14 cellular contexts compared by ENCODE assay signal in the genomic region with DNA sequence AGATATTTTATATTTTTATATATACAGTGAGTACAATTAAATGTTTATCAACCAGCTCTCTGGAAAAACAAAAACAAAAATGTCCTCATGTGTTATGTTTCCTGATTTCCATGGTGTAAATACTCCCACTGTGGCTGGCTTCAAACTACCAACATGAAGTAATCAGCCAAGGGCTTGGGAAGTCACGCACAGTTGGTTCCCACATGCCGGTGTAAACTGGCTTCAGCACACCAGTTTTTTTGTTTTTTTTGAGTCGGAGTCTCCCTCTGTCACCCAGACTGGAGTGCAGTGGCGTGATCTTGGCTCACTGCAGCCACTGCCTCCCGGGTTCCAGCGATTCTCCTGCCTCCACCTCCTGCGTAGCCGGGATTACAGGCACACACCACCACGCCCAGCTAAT. TPM values are rescaled to one million over a fixed set of nuclear protein-coding genes. Genes with fewer than 3 reads are reported as not detected.
DNase-seq lines count a peak whose midpoint lies in the region; ATAC-seq and TF ChIP-seq lines count a peak whose summit lies in the region.
"Had no signal": no experiment of that assay in that cellular context is flagged by ENCODE, and none has a peak within 500 bp of the region (broad histone marks: within the 10 kb centered on the region; RNA-seq: fewer than 3 reads in every experiment).

No MANE protein-coding gene starts in this region.

- H3K27ac Mint-ChIP-seq in activated T-helper 17 cell treated with anti-CD3 and anti-CD28 coated beads, Interleukin-2, amount 50 U/mL, for 72 hours, result peak overlapping the region; percentile 71
- peak overlapping the region; percentile 88 for H3K27ac Mint-ChIP-seq in memory B cell

- TF ChIP-seq POLR2A in HCT116 (IDR thresholded peaks at IDR 0.05; ENCODE audit: borderline replicate concordance, extremely low read depth, insufficient read depth, insufficient read length), result no peak

- no peak for ATAC-seq in HCT116
- no peak for ATAC-seq in activated T-helper 17 cell treated with anti-CD3 and anti-CD28 coated beads, Interleukin-2, amount 50 U/mL, for 72 hours (replicated peaks)
- no peak for ATAC-seq in memory B cell (ENCODE audit: low read depth)
- no peak for ATAC-seq in HG02840 (IDR thresholded peaks at IDR 0.05; ENCODE audit: low FRiP score, unreplicated experiment)
- no peak for ATAC-seq in heart right ventricle
- ATAC-seq: left ventricle myocardium superior had no signal

- WGBS in GM23248 (ENCODE audit: low coverage in 1 of 2, low lambda C conversion rate in 2 of 2, missing lambda C conversion rate in 2 of 2), 2 experiments, result 86% methylated on average over 8 to 9 of the region's 9 CpGs
- 87 to 88% methylated on average over 9 of the region's 9 CpGs for WGBS in heart right ventricle, 2 donors

- no peaks in the 10 kb centered on the region for H3K9me3 Mint-ChIP-seq in activated T-helper 17 cell treated with anti-CD3 and anti-CD28 coated beads, Interleukin-2, amount 50 U/mL, for 72 hours
- H3K9me3 Mint-ChIP-seq in memory B cell, result no peaks in the 10 kb centered on the region
- H3K9me3 Mint-ChIP-seq: nephron had no signal

- no peaks in the 10 kb centered on the region for H3K36me3 Mint-ChIP-seq in activated T-helper 17 cell treated with anti-CD3 and anti-CD28 coated beads, Interleukin-2, amount 50 U/mL, for 72 hours (ENCODE audit: low read depth)
- H3K36me3 Mint-ChIP-seq in memory B cell, result peaks cover 2% of the 10 kb centered on the region

- H3K36me3 ChIP-seq in BLaER1 treated with 17β-estradiol and CSF1 and Interleukin-3, amounts not matched to agents 10 nM and 100 nM, result no peaks in the 10 kb centered on the region
- H3K36me3 ChIP-seq in HCT116 (ENCODE audit: control insufficient read depth in 1 of 2, insufficient read depth in 2 of 2, low read length in 2 of 2) (no peaks in the 10 kb centered on the region), GM23248 (ENCODE audit: low read depth) (no peaks in the 10 kb centered on the region), heart right ventricle (no peaks in the 10 kb centered on the region)

- RAD21 ChIA-PET in HCT116 (lab: Charles Lee; ENCODE audit: low non-redundant PET in 1 of 2, low total read pairs in 2 of 2, uncharacterized antibody in 2 of 2, unreplicated experiment in 2 of 2), result no interaction called here

- H3K4me1 ChIP-seq in BLaER1 treated with 17β-estradiol and CSF1 and Interleukin-3, amounts not matched to agents 10 nM and 100 nM, result peaks cover 52 to 92% (median 74%) of the 10 kb centered on the region in 10 experiments
- H3K4me1 ChIP-seq in HCT116 (ENCODE audit: control insufficient read depth in 1 of 2, insufficient read depth in 2 of 2, low read length in 2 of 2) (peaks cover 91 to 98% of the 10 kb centered on the region in 2 experiments), GM23248 (ENCODE audit: insufficient read depth) (peaks cover 48% of the 10 kb centered on the region), heart right ventricle (peaks cover 0 to 57% (median 0%) of the 10 kb centered on the region in 9 donors)

- H3K4me3 Mint-ChIP-seq in activated T-helper 17 cell treated with anti-CD3 and anti-CD28 coated beads, Interleukin-2, amount 50 U/mL, for 72 hours, result peak overlapping the region; percentile 70
- no peak overlapping the region for H3K4me3 Mint-ChIP-seq in memory B cell
- H3K4me3 Mint-ChIP-seq: nephron had no signal

- in situ Hi-C loops in GM23248 (cut with MboI), result no loop called here

- CTCF ChIA-PET in HCT116 (lab: Charles Lee), result no interaction called here

- no peak overlapping the region for H3K4me3 ChIP-seq in BLaER1 treated with 17β-estradiol and CSF1 and Interleukin-3, amounts not matched to agents 10 nM and 100 nM
- H3K4me3 ChIP-seq in HCT116 (replicated peaks in 1 of 2; ENCODE audit: low read depth in 1 of 2, low read length in 2 of 2), result no peak overlapping the region; a peak in 1 of 4 replicates
- H3K4me3 ChIP-seq in GM23248, result no peak overlapping the region
- H3K4me3 ChIP-seq in heart right ventricle, result no peak overlapping the region

- H3K4me1 Mint-ChIP-seq in activated T-helper 17 cell treated with anti-CD3 and anti-CD28 coated beads, Interleukin-2, amount 50 U/mL, for 72 hours, result peaks cover 73% of the 10 kb centered on the region
- H3K4me1 Mint-ChIP-seq in memory B cell, result peaks cover 44% of the 10 kb centered on the region
- H3K4me1 Mint-ChIP-seq: nephron had no signal

- no peak overlapping the region for H2AFZ ChIP-seq in HCT116 (ENCODE audit: low read depth, low read length, poor library complexity, severe bottlenecking)
- H2AFZ ChIP-seq in GM23248, result no peak overlapping the region

- BruUV-seq in HCT116 (replicated peaks; lab: Mats Ljungman, UMichigan), result no TSS peak

- H3K27me3 Mint-ChIP-seq in activated T-helper 17 cell treated with anti-CD3 and anti-CD28 coated beads, Interleukin-2, amount 50 U/mL, for 72 hours, result no peaks in the 10 kb centered on the region
- H3K27me3 Mint-ChIP-seq in memory B cell, result no peaks in the 10 kb centered on the region

- TF ChIP-seq CTCF in HCT116 (IDR thresholded peaks at IDR 0.05 in 2 of 3, conservative IDR thresholded peaks at IDR 0.05 in 1 of 3; ENCODE audit: borderline replicate concordance in 1 of 3, insufficient read depth in 1 of 3, low read depth in 2 of 3, low read length in 2 of 3) (no peak), heart right ventricle (IDR thresholded peaks at IDR 0.05) (no peak)

- H3K9ac ChIP-seq in BLaER1 treated with 17β-estradiol and CSF1 and Interleukin-3, amounts not matched to agents 10 nM and 100 nM, result no peak overlapping the region
- H3K9ac ChIP-seq in HCT116 (ENCODE audit: low read length) (no peak overlapping the region), GM23248 (no peak overlapping the region)

- no peak for DNase-seq in HCT116 (ENCODE audit: low read depth, low spot score)
- DNase-seq in memory B cell (ENCODE audit: low spot score in 2 of 2), result no peak
- no peak for DNase-seq in GM23248
- no peak for DNase-seq in medulla oblongata (ENCODE audit: extremely low spot score)
- no peak for DNase-seq in heart right ventricle
- DNase-seq: activated CD4-positive, CD25-positive, alpha-beta regulatory T cell treated with anti-CD3 and anti-CD28 coated beads, Interleukin-2, amount 50 U/mL, for 72 hours; activated naive CD4-positive, alpha-beta T cell; left ventricle myocardium superior; NCI-H2107; Right ventricle myocardium superior had no signal

- peaks cover 27% of the 10 kb centered on the region for H3F3A ChIP-seq in GM23248 (ENCODE audit: insufficient read depth)

- peak overlapping the region in 9 of 11 experiments; percentile 13 to 51 (median 32); a peak in 14 of 22 replicates for H3K27ac ChIP-seq in BLaER1 treated with 17β-estradiol and CSF1 and Interleukin-3, amounts not matched to agents 10 nM and 100 nM
- H3K27ac ChIP-seq in HCT116 (ENCODE audit: low read depth, low read length), result no peak overlapping the region
- no peak overlapping the region for H3K27ac ChIP-seq in GM23248
- H3K27ac ChIP-seq in heart right ventricle, result no peak overlapping the region

- H3K9me2 ChIP-seq in HCT116 (ENCODE audit: insufficient read depth) (no peaks in the 10 kb centered on the region), GM23248 (ENCODE audit: insufficient read depth) (no peaks in the 10 kb centered on the region)

- H3K9me3 ChIP-seq in BLaER1 treated with 17β-estradiol and CSF1 and Interleukin-3, amounts not matched to agents 10 nM and 100 nM (replicated peaks in 1 of 11), result no peaks in the 10 kb centered on the region
- H3K9me3 ChIP-seq in HCT116 (ENCODE audit: control insufficient read depth in 1 of 2, insufficient read depth in 1 of 2, low read depth in 1 of 2, low read length in 2 of 2) (no peaks in the 10 kb centered on the region), GM23248 (ENCODE audit: low read depth) (no peaks in the 10 kb centered on the region), heart right ventricle (no peaks in the 10 kb centered on the region)

- POLR2A ChIA-PET in HCT116 (lab: Charles Lee), result no interaction called here

- H4K20me1 ChIP-seq in BLaER1 treated with 17β-estradiol and CSF1 and Interleukin-3, amounts not matched to agents 10 nM and 100 nM, result peaks cover 0 to 4% (median 0%) of the 10 kb centered on the region in 11 experiments; a peak in 1 of 22 replicates
- peaks cover 10% of the 10 kb centered on the region; the same call in 1 of the 2 replicates for H4K20me1 ChIP-seq in HCT116 (ENCODE audit: insufficient read depth)
- H4K20me1 ChIP-seq in GM23248 (ENCODE audit: insufficient read depth), result no peaks in the 10 kb centered on the region

- peak overlapping the region; percentile 48 to 87 (median 62) for H3K4me2 ChIP-seq in BLaER1 treated with 17β-estradiol and CSF1 and Interleukin-3, amounts not matched to agents 10 nM and 100 nM
- H3K4me2 ChIP-seq in HCT116 (ENCODE audit: low read length) (peak overlapping the region; percentile 60), GM23248 (ENCODE audit: unreplicated experiment) (no peak overlapping the region)

- TF ChIP-seq RAD21 in HCT116 (IDR thresholded peaks at IDR 0.05; ENCODE audit: low read depth), result no peak

- H3K27me3 ChIP-seq in BLaER1 treated with 17β-estradiol and CSF1 and Interleukin-3, amounts not matched to agents 10 nM and 100 nM, result no peaks in the 10 kb centered on the region
- H3K27me3 ChIP-seq in HCT116 (ENCODE audit: insufficient read depth, low read length) (no peaks in the 10 kb centered on the region), GM23248 (replicated peaks; ENCODE audit: insufficient read depth) (no peaks in the 10 kb centered on the region), heart right ventricle (no peaks in the 10 kb centered on the region)

- intact Hi-C loops in HCT116 (cut with micrococcal nuclease), result no loop called here
- intact Hi-C loops in heart right ventricle (cut with DNase I), result no loop called here

- H3K79me2 ChIP-seq in HCT116 (ENCODE audit: insufficient read depth, low read length) (peaks cover 98% of the 10 kb centered on the region), GM23248 (ENCODE audit: insufficient read depth) (peaks cover 100% of the 10 kb centered on the region)

TF ChIP-seq in HCT116, 20 proteins besides CTCF, POLR2A, EP300 and RAD21 (continues in another document):
- TF ChIP-seq JUND (IDR thresholded peaks at IDR 0.05), result no peak
- no peak for TF ChIP-seq SRF (IDR thresholded peaks at IDR 0.05; ENCODE audit: low read depth)
- TF ChIP-seq POLR2AphosphoS5 (IDR thresholded peaks at IDR 0.05; ENCODE audit: low read depth, low read length), result no peak
- no peak for TF ChIP-seq TCF7L2 (IDR thresholded peaks at IDR 0.05; ENCODE audit: borderline replicate concordance, extremely low read depth, insufficient read depth, insufficient read length)

RNA-seq across cellular contexts. Expression of a gene that starts 11.8 kb away (rescaled TPM):
- 36.8 TPM for total RNA-seq in HCT116 (2021; ENCODE audit: unreplicated experiment)
- polyA plus RNA-seq in HCT116 (2012), result 13.2 and 16.1 TPM in 2 replicates
- total RNA-seq in activated T-helper 17 cell treated with anti-CD3 and anti-CD28 coated beads, Interleukin-2, amount 50 U/mL, for 72 hours, result 10 to 100 TPM; 57.6 to 70.6 TPM
- 25.8 and 28.2 TPM in 2 replicates for total RNA-seq in GM23248 (2014; rRNA removed; shearing (Covaris generic))
- polyA plus RNA-seq in GM23248 (2016; fragmentation: Nextera tagmentation; extraction: Ambion mirVana), result 21.8 and 24.2 TPM in 2 replicates
- total RNA-seq in heart right ventricle, result 10 to 100 TPM in 1 of 10 donors, 1 to 10 TPM in 9; 1.8 to 10.6 (median 4.6) TPM
- 1 to 10 TPM; 1.2 to 2.5 TPM for polyA plus RNA-seq in heart right ventricle

Comparison
In these comparisons a context has a peak if more than half of its experiments do, and no peak if none do; other contexts are left out.
1. H3K27ac ChIP-seq: peak in BLaER1 treated with 17β-estradiol and CSF1 and Interleukin-3, amounts not matched to agents 10 nM and 100 nM (9 of 11); none in HCT116 (single experiment), GM23248 (single experiment) and heart right ventricle (0 of 10).